14 cellular contexts compared by ENCODE assay signal in genomic region chr9:128903871-128904371, GRCh38. TPM values are rescaled to one million over a fixed set of nuclear protein-coding genes. Genes with fewer than 3 reads are reported as not detected.
DNase-seq lines count a peak whose midpoint lies in the region; ATAC-seq and TF ChIP-seq lines count a peak whose summit lies in the region.
"Had no signal": no experiment of that assay in that cellular context is flagged by ENCODE, and none has a peak within 500 bp of the region (broad histone marks: within the 10 kb centered on the region; RNA-seq: fewer than 3 reads in every experiment).

No MANE protein-coding gene starts in this region.

- no peak for DNase-seq in CD4-positive, alpha-beta T cell
- no peak for DNase-seq in activated naive CD8-positive, alpha-beta T cell treated with anti-CD3 and anti-CD28 coated beads, Interleukin-2, amount 50 U/mL, for 24 hours
- DNase-seq in myocyte (ENCODE audit: low read depth) (peak; percentile 65), HuH-7 (ENCODE audit: low spot score) (no peak), body of pancreas (no peak), Right ventricle myocardium superior (no peak)
- DNase-seq: cortex of kidney, DMS 273 treated with DMSO at 0.1 percent for 48 hours, Kasumi-1, left ventricle myocardium superior, OCI-M1, T1000 had no signal

- H3K36me3 Mint-ChIP-seq in CD4-positive, alpha-beta T cell (ENCODE audit: low read depth) = peaks cover 41% of the 10 kb centered on the region
- peaks cover 14% of the 10 kb centered on the region for H3K36me3 Mint-ChIP-seq in activated naive CD8-positive, alpha-beta T cell treated with anti-CD3 and anti-CD28 coated beads, Interleukin-2, amount 50 U/mL, for 24 hours (ENCODE audit: low read depth)

- peak overlapping the region; percentile 96 for H3K27ac ChIP-seq in CD4-positive, alpha-beta T cell (ENCODE audit: low read depth, low read length)
- H3K27ac ChIP-seq in HEK293 (ENCODE audit: extremely low read depth, low read depth, low read length) (no peak overlapping the region), body of pancreas (no peak overlapping the region)

- 93 to 95% methylated on average over 7 of the region's 7 CpGs for WGBS in body of pancreas, 2 donors

- intact Hi-C loops in CD4-positive, alpha-beta T cell (cut with DNase I, micrococcal nuclease) = loop anchor here in 1 of 2 experiments (2.0 kb wide), 1 partner anchor 41 kb away; no protein-coding TSS in a partner anchor
- intact Hi-C loops in body of pancreas (cut with DNase I) (no loop called here), Right ventricle myocardium superior (cut with DNase I) (no loop called here)

- peak overlapping the region; percentile 20 for H3K4me3 Mint-ChIP-seq in CD4-positive, alpha-beta T cell
- no peak overlapping the region for H3K4me3 Mint-ChIP-seq in activated naive CD8-positive, alpha-beta T cell treated with anti-CD3 and anti-CD28 coated beads, Interleukin-2, amount 50 U/mL, for 24 hours

- CTCF ChIA-PET in CD4-positive, alpha-beta T cell (lab: Charles Lee) = no interaction called here
- CTCF ChIA-PET in HEK293 (lab: Yijun Ruan, JAX) = interaction anchor here (0.6 kb wide), 1 partner anchor 114 kb away, joined by 3 read pairs; no protein-coding TSS in a partner anchor

- peaks cover 62% of the 10 kb centered on the region for H3K4me1 Mint-ChIP-seq in CD4-positive, alpha-beta T cell (ENCODE audit: low read depth)
- H3K4me1 Mint-ChIP-seq in activated naive CD8-positive, alpha-beta T cell treated with anti-CD3 and anti-CD28 coated beads, Interleukin-2, amount 50 U/mL, for 24 hours = peaks cover 52% of the 10 kb centered on the region

- H3K4me3 ChIP-seq in HEK293 (ENCODE audit: low read depth, low read length) (no peak overlapping the region), body of pancreas (no peak overlapping the region)

- H3K9me3 Mint-ChIP-seq in CD4-positive, alpha-beta T cell = no peaks in the 10 kb centered on the region
- no peaks in the 10 kb centered on the region for H3K9me3 Mint-ChIP-seq in activated naive CD8-positive, alpha-beta T cell treated with anti-CD3 and anti-CD28 coated beads, Interleukin-2, amount 50 U/mL, for 24 hours

- ATAC-seq in CD4-positive, alpha-beta T cell (ENCODE audit: poor library complexity) = no peak
- no peak for ATAC-seq in activated naive CD8-positive, alpha-beta T cell treated with anti-CD3 and anti-CD28 coated beads, Interleukin-2, amount 50 U/mL, for 24 hours
- ATAC-seq in HG03045 (IDR thresholded peaks at IDR 0.05; ENCODE audit: unreplicated experiment) (no peak), body of pancreas (no peak), Right ventricle myocardium superior (ENCODE audit: poor library complexity) (no peak)
- ATAC-seq: left ventricle myocardium superior had no signal

- no peaks in the 10 kb centered on the region for H3K27me3 Mint-ChIP-seq in CD4-positive, alpha-beta T cell
- no peaks in the 10 kb centered on the region for H3K27me3 Mint-ChIP-seq in activated naive CD8-positive, alpha-beta T cell treated with anti-CD3 and anti-CD28 coated beads, Interleukin-2, amount 50 U/mL, for 24 hours

- H3K36me3 ChIP-seq in HEK293 (ENCODE audit: control insufficient read depth in 2 of 2, insufficient read depth in 1 of 2, low read length in 2 of 2) (peaks cover 0 to 32% of the 10 kb centered on the region in 2 experiments; a peak in 1 of 3 replicates), body of pancreas (replicated peaks in 1 of 2; ENCODE audit: insufficient read depth in 1 of 2, low read depth in 2 of 2) (peaks cover 6 to 13% of the 10 kb centered on the region in 2 donors)

- H3K9me3 ChIP-seq in CD4-positive, alpha-beta T cell (ENCODE audit: control insufficient read depth, low read length) = no peaks in the 10 kb centered on the region
- H3K9me3 ChIP-seq in HEK293 (ENCODE audit: control insufficient read depth, insufficient read depth, low read depth, low read length) = no peaks in the 10 kb centered on the region
- no peaks in the 10 kb centered on the region for H3K9me3 ChIP-seq in body of pancreas

- no peaks in the 10 kb centered on the region for H3K4me1 ChIP-seq in HEK293 (ENCODE audit: control insufficient read depth, insufficient read depth, low read length)
- peaks cover 6% of the 10 kb centered on the region for H3K4me1 ChIP-seq in body of pancreas

- H3K27me3 ChIP-seq in CD4-positive, alpha-beta T cell (ENCODE audit: control insufficient read depth, insufficient read depth, low read length) = no peaks in the 10 kb centered on the region
- no peaks in the 10 kb centered on the region for H3K27me3 ChIP-seq in body of pancreas

- TF ChIP-seq POLR2A in body of pancreas (IDR thresholded peaks at IDR 0.05) = no peak

- no peak for TF ChIP-seq CTCF in CD4-positive, alpha-beta T cell (IDR thresholded peaks at IDR 0.05)
- no peak for TF ChIP-seq CTCF in HEK293 (tag by site-specific recombination; IDR thresholded peaks at IDR 0.05)
- no peak for TF ChIP-seq CTCF in body of pancreas (IDR thresholded peaks at IDR 0.05)

- H3K27ac Mint-ChIP-seq in CD4-positive, alpha-beta T cell = peak overlapping the region; percentile 95
- peak overlapping the region; percentile 49 for H3K27ac Mint-ChIP-seq in activated naive CD8-positive, alpha-beta T cell treated with anti-CD3 and anti-CD28 coated beads, Interleukin-2, amount 50 U/mL, for 24 hours

- POLR2A ChIA-PET in CD4-positive, alpha-beta T cell (lab: Charles Lee) = interaction anchor here (2.1 to 4.3 kb wide), 2 partner anchors 22 to 86 kb away, joined by 11 to 35 read pairs; partner anchors contain the start of genes ENDOG, KYAT1 and LRRC8A
- POLR2A ChIA-PET in HEK293 (lab: Yijun Ruan, JAX) = interaction anchor here (0.6 to 0.9 kb wide), 2 partner anchors 9 to 14 kb away, joined by 3 to 4 read pairs; no protein-coding TSS in a partner anchor

TF ChIP-seq in HEK293, 187 proteins besides CTCF, POLR2A, EP300 and RAD21 (continues in another document):
- TF ChIP-seq ZNF518A (tag by site-specific recombination; conservative IDR thresholded peaks at IDR 0.05; ENCODE audit: low read depth) = no peak
- no peak for TF ChIP-seq ZNF624 (tag by site-specific recombination; IDR thresholded peaks at IDR 0.05)
- TF ChIP-seq MYNN (tag by site-specific recombination; IDR thresholded peaks at IDR 0.05; ENCODE audit: borderline replicate concordance) = peak; percentile 61

RNA-seq across cellular contexts. Expression of gene PHYHD1, which starts 16.9 kb away (rescaled TPM):
- total RNA-seq in CD4-positive, alpha-beta T cell = 1 to 10 TPM; 1.6 to 2.6 TPM
- total RNA-seq in myocyte = 10.0 and 12.3 TPM in 2 replicates
- polyA plus RNA-seq in myocyte (2012) = 15.8 TPM
- total RNA-seq in body of pancreas = 10 to 100 TPM; 48.8 to 65.3 TPM
- total RNA-seq in Right ventricle myocardium superior = 28.7 TPM

RNA-seq across cellular contexts. Expression of gene LRRC8A, which starts 22.0 kb away (rescaled TPM):
- 10 to 100 TPM; 35.0 to 35.8 TPM for total RNA-seq in CD4-positive, alpha-beta T cell
- total RNA-seq in myocyte = 35.3 and 51.9 TPM in 2 replicates
- polyA plus RNA-seq in myocyte (2012) = 40.0 TPM
- total RNA-seq in body of pancreas = 10 to 100 TPM; 21.0 to 23.7 TPM
- total RNA-seq in Right ventricle myocardium superior = 20.2 TPM

RNA-seq across cellular contexts. Expression of gene KYAT1, which starts 22.2 kb away (rescaled TPM):
- 1 to 10 TPM; 2.8 to 4.7 TPM for total RNA-seq in CD4-positive, alpha-beta T cell
- 9.9 and 13.5 TPM in 2 replicates for total RNA-seq in myocyte
- 9.8 TPM for polyA plus RNA-seq in myocyte (2012)
- total RNA-seq in body of pancreas = 1 to 10 TPM; 2.6 to 4.3 TPM
- 12.6 TPM for total RNA-seq in Right ventricle myocardium superior

RNA-seq across cellular contexts. Expression of gene DOLK, which starts 43.5 kb away (rescaled TPM):
- total RNA-seq in CD4-positive, alpha-beta T cell = 1 to 10 TPM; 7.4 to 7.8 TPM
- 31.0 and 34.2 TPM in 2 replicates for total RNA-seq in myocyte
- 24.3 TPM for polyA plus RNA-seq in myocyte (2012)
- total RNA-seq in body of pancreas = 10 to 100 TPM in 1 of 2 donors, 1 to 10 TPM in 1; 8.0 to 12.2 TPM
- total RNA-seq in Right ventricle myocardium superior = 6.4 TPM

RNA-seq across cellular contexts. Expression of gene NUP188, which starts 43.6 kb away (rescaled TPM):
- total RNA-seq in CD4-positive, alpha-beta T cell = 10 to 100 TPM; 43.0 to 43.9 TPM
- 33.9 and 53.6 TPM in 2 replicates for total RNA-seq in myocyte
- 36.9 TPM for polyA plus RNA-seq in myocyte (2012)
- 10 to 100 TPM; 15.2 to 18.9 TPM for total RNA-seq in body of pancreas
- total RNA-seq in Right ventricle myocardium superior = 21.0 TPM
